Comparison of ENCODE assay signal across 1 cellular context in the genomic region with DNA sequence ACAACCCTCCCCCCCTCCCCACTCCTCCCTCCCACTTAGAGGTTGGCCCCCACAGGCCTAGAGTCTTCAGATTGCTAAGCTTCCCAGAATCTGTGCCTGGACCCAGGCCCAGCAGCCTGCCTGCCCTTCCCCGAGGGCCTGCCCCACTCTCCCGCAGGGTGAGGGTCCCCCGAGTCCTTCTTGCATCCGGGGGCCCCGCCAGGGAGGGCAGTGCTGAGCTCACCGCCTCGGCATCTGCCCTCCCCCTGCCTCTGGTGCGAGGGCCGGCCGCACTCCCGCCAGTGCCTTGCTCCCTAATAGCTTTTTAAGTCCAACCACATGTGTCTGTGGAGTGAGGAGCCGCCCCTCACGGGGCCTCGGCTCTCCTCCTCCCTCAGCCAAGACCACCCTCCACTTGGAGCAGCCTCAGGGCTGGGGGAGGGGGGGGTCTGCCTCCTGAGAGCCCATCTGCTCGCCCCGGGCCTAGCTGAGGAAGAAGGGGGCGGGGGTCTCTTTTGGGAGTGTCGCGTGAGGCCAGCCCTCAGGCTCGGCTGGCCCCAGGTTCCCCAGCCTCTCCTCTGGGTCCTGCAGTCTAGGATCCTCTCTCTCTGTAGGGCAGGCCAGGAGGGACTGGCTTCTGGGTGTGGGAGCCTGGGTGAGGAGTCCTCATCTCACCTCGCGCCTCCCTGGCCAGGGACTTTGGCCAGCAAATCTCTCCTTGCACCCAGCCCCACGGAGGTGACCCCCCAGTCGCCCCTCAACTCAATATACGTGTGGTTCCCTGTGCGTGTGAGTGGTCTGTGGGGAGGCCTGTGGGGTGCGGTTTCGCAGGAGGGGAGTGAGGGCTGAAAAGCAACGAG.
TF ChIP-seq lines count a peak whose summit lies in the region.

No MANE protein-coding gene starts in this region.

TF ChIP-seq in HepG2, 621 proteins besides CTCF, POLR2A, EP300 and RAD21 (continued from another document and continues in another):
- TF ChIP-seq, protein P1, sequence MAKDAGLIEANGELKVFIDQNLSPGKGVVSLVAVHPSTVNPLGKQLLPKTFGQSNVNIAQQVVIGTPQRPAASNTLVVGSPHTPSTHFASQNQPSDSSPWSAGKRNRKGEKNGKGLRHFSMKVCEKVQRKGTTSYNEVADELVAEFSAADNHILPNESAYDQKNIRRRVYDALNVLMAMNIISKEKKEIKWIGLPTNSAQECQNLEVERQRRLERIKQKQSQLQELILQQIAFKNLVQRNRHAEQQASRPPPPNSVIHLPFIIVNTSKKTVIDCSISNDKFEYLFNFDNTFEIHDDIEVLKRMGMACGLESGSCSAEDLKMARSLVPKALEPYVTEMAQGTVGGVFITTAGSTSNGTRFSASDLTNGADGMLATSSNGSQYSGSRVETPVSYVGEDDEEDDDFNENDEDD (CRISPR knock-in tag; IDR thresholded peaks at IDR 0.05; ENCODE audit: borderline replicate concordance): peak; percentile 63; the same call in 1 of the 2 replicates
- TF ChIP-seq MED1 (CRISPR knock-in tag; IDR thresholded peaks at IDR 0.05) (peak; percentile 33; the same call in 1 of the 2 replicates), HDAC1 (CRISPR knock-in tag; IDR thresholded peaks at IDR 0.05) (peak; percentile 18; the same call in 1 of the 2 replicates), ZNF441 (CRISPR knock-in tag; IDR thresholded peaks at IDR 0.05; ENCODE audit: borderline replicate concordance) (no peak), ZBTB7B (CRISPR knock-in tag; IDR thresholded peaks at IDR 0.05) (peak; percentile 75; the same call in 1 of the 2 replicates), GABPB1 (CRISPR knock-in tag; IDR thresholded peaks at IDR 0.05) (peak; percentile 62; the same call in 1 of the 2 replicates), GATAD2A (CRISPR knock-in tag; IDR thresholded peaks at IDR 0.05) (peak; percentile 68), ZNF652 (CRISPR knock-in tag; IDR thresholded peaks at IDR 0.05; ENCODE audit: borderline replicate concordance, low read depth) (no peak), ZNF891 (CRISPR knock-in tag; IDR thresholded peaks at IDR 0.05) (0 out of 2 replicates have a peak, but pooled peaks have one; percentile 23), ATF7-NPFF (CRISPR knock-in tag; IDR thresholded peaks at IDR 0.05; ENCODE audit: low read depth) (0 out of 2 replicates have a peak, but pooled peaks have one; percentile 4), CAMTA2 (CRISPR knock-in tag; IDR thresholded peaks at IDR 0.05; ENCODE audit: borderline replicate concordance) (0 out of 2 replicates have a peak, but pooled peaks have one; percentile 67), HOXA3 (CRISPR knock-in tag; IDR thresholded peaks at IDR 0.05) (peak; percentile 15; the same call in 1 of the 2 replicates), ETV5 (CRISPR knock-in tag; IDR thresholded peaks at IDR 0.05; ENCODE audit: borderline replicate concordance) (peak; percentile 75), ZNF839 (CRISPR knock-in tag; IDR thresholded peaks at IDR 0.05; ENCODE audit: borderline replicate concordance) (0 out of 2 replicates have a peak, but pooled peaks have one; percentile 34), ARHGAP35 (CRISPR knock-in tag; IDR thresholded peaks at IDR 0.05; ENCODE audit: borderline replicate concordance) (0 out of 2 replicates have a peak, but pooled peaks have one; percentile 34), ZNF614 (CRISPR knock-in tag; IDR thresholded peaks at IDR 0.05; ENCODE audit: borderline replicate concordance) (peak; percentile 10; the same call in 1 of the 2 replicates), PPARG (CRISPR knock-in tag; conservative IDR thresholded peaks at IDR 0.05) (0 out of 2 replicates have a peak, but pooled peaks have one; percentile 32), KMT2A (CRISPR knock-in tag; IDR thresholded peaks at IDR 0.05) (no peak), RXRA (CRISPR knock-in tag; IDR thresholded peaks at IDR 0.05) (0 out of 2 replicates have a peak, but pooled peaks have one; percentile 34), REPIN1 (CRISPR knock-in tag; IDR thresholded peaks at IDR 0.05; ENCODE audit: borderline replicate concordance, low read depth) (no peak), ZFX (CRISPR knock-in tag; IDR thresholded peaks at IDR 0.05; ENCODE audit: low read depth) (peak; percentile 57; the same call in 1 of the 2 replicates), KLF12 (CRISPR knock-in tag; IDR thresholded peaks at IDR 0.05; ENCODE audit: borderline replicate concordance) (no peak), RORA (CRISPR knock-in tag; IDR thresholded peaks at IDR 0.05) (no peak), ZSCAN25 (CRISPR knock-in tag; IDR thresholded peaks at IDR 0.05) (peak; percentile 47), MTA1 (CRISPR knock-in tag; IDR thresholded peaks at IDR 0.05; ENCODE audit: borderline replicate concordance) (peak; percentile 47; the same call in 1 of the 2 replicates)
- TF ChIP-seq, protein P2, sequence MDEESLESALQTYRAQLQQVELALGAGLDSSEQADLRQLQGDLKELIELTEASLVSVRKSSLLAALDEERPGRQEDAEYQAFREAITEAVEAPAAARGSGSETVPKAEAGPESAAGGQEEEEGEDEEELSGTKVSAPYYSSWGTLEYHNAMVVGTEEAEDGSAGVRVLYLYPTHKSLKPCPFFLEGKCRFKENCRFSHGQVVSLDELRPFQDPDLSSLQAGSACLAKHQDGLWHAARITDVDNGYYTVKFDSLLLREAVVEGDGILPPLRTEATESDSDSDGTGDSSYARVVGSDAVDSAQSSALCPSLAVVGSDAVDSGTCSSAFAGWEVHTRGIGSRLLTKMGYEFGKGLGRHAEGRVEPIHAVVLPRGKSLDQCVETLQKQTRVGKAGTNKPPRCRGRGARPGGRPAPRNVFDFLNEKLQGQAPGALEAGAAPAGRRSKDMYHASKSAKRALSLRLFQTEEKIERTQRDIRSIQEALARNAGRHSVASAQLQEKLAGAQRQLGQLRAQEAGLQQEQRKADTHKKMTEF (CRISPR knock-in tag; IDR thresholded peaks at IDR 0.05): 0 out of 2 replicates have a peak, but pooled peaks have one; percentile 17
- TF ChIP-seq, protein P3, sequence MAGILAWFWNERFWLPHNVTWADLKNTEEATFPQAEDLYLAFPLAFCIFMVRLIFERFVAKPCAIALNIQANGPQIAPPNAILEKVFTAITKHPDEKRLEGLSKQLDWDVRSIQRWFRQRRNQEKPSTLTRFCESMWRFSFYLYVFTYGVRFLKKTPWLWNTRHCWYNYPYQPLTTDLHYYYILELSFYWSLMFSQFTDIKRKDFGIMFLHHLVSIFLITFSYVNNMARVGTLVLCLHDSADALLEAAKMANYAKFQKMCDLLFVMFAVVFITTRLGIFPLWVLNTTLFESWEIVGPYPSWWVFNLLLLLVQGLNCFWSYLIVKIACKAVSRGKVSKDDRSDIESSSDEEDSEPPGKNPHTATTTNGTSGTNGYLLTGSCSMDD (CRISPR knock-in tag; IDR thresholded peaks at IDR 0.05): no peak
- TF ChIP-seq, protein P4, sequence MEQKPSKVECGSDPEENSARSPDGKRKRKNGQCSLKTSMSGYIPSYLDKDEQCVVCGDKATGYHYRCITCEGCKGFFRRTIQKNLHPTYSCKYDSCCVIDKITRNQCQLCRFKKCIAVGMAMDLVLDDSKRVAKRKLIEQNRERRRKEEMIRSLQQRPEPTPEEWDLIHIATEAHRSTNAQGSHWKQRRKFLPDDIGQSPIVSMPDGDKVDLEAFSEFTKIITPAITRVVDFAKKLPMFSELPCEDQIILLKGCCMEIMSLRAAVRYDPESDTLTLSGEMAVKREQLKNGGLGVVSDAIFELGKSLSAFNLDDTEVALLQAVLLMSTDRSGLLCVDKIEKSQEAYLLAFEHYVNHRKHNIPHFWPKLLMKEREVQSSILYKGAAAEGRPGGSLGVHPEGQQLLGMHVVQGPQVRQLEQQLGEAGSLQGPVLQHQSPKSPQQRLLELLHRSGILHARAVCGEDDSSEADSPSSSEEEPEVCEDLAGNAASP (CRISPR knock-in tag; IDR thresholded peaks at IDR 0.05; ENCODE audit: borderline replicate concordance): peak; percentile 34; the same call in 1 of the 2 replicates
- TF ChIP-seq, protein P5, sequence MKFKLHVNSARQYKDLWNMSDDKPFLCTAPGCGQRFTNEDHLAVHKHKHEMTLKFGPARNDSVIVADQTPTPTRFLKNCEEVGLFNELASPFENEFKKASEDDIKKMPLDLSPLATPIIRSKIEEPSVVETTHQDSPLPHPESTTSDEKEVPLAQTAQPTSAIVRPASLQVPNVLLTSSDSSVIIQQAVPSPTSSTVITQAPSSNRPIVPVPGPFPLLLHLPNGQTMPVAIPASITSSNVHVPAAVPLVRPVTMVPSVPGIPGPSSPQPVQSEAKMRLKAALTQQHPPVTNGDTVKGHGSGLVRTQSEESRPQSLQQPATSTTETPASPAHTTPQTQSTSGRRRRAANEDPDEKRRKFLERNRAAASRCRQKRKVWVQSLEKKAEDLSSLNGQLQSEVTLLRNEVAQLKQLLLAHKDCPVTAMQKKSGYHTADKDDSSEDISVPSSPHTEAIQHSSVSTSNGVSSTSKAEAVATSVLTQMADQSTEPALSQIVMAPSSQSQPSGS (CRISPR knock-in tag; IDR thresholded peaks at IDR 0.05): peak; percentile 56; the same call in 1 of the 2 replicates
- TF ChIP-seq, protein P6, sequence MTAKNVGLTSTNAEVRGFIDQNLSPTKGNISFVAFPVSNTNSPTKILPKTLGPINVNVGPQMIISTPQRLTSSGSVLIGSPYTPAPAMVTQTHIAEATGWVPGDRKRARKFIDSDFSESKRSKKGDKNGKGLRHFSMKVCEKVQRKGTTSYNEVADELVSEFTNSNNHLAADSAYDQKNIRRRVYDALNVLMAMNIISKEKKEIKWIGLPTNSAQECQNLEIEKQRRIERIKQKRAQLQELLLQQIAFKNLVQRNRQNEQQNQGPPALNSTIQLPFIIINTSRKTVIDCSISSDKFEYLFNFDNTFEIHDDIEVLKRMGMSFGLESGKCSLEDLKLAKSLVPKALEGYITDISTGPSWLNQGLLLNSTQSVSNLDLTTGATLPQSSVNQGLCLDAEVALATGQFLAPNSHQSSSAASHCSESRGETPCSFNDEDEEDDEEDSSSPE (CRISPR knock-in tag; IDR thresholded peaks at IDR 0.05): peak; percentile 39; the same call in 1 of the 2 replicates
- TF ChIP-seq, protein P7, sequence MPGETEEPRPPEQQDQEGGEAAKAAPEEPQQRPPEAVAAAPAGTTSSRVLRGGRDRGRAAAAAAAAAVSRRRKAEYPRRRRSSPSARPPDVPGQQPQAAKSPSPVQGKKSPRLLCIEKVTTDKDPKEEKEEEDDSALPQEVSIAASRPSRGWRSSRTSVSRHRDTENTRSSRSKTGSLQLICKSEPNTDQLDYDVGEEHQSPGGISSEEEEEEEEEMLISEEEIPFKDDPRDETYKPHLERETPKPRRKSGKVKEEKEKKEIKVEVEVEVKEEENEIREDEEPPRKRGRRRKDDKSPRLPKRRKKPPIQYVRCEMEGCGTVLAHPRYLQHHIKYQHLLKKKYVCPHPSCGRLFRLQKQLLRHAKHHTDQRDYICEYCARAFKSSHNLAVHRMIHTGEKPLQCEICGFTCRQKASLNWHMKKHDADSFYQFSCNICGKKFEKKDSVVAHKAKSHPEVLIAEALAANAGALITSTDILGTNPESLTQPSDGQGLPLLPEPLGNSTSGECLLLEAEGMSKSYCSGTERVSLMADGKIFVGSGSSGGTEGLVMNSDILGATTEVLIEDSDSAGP (CRISPR knock-in tag; IDR thresholded peaks at IDR 0.05; ENCODE audit: borderline replicate concordance): no peak; the same call in 1 of the 2 replicates
- TF ChIP-seq, protein P8, sequence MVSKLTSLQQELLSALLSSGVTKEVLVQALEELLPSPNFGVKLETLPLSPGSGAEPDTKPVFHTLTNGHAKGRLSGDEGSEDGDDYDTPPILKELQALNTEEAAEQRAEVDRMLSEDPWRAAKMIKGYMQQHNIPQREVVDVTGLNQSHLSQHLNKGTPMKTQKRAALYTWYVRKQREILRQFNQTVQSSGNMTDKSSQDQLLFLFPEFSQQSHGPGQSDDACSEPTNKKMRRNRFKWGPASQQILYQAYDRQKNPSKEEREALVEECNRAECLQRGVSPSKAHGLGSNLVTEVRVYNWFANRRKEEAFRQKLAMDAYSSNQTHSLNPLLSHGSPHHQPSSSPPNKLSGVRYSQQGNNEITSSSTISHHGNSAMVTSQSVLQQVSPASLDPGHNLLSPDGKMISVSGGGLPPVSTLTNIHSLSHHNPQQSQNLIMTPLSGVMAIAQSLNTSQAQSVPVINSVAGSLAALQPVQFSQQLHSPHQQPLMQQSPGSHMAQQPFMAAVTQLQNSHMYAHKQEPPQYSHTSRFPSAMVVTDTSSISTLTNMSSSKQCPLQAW (CRISPR knock-in tag; IDR thresholded peaks at IDR 0.05): peak; percentile 46
- TF ChIP-seq, protein P9, sequence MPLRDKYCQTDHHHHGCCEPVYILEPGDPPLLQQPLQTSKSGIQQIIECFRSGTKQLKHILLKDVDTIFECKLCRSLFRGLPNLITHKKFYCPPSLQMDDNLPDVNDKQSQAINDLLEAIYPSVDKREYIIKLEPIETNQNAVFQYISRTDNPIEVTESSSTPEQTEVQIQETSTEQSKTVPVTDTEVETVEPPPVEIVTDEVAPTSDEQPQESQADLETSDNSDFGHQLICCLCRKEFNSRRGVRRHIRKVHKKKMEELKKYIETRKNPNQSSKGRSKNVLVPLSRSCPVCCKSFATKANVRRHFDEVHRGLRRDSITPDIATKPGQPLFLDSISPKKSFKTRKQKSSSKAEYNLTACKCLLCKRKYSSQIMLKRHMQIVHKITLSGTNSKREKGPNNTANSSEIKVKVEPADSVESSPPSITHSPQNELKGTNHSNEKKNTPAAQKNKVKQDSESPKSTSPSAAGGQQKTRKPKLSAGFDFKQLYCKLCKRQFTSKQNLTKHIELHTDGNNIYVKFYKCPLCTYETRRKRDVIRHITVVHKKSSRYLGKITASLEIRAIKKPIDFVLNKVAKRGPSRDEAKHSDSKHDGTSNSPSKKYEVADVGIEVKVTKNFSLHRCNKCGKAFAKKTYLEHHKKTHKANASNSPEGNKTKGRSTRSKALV (CRISPR knock-in tag; IDR thresholded peaks at IDR 0.05): no peak
- TF ChIP-seq, protein P10, sequence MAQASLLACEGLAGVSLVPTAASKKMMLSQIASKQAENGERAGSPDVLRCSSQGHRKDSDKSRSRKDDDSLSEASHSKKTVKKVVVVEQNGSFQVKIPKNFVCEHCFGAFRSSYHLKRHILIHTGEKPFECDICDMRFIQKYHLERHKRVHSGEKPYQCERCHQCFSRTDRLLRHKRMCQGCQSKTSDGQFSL (CRISPR knock-in tag; IDR thresholded peaks at IDR 0.05): peak; percentile 37; the same call in 1 of the 2 replicates
- TF ChIP-seq, protein P11, sequence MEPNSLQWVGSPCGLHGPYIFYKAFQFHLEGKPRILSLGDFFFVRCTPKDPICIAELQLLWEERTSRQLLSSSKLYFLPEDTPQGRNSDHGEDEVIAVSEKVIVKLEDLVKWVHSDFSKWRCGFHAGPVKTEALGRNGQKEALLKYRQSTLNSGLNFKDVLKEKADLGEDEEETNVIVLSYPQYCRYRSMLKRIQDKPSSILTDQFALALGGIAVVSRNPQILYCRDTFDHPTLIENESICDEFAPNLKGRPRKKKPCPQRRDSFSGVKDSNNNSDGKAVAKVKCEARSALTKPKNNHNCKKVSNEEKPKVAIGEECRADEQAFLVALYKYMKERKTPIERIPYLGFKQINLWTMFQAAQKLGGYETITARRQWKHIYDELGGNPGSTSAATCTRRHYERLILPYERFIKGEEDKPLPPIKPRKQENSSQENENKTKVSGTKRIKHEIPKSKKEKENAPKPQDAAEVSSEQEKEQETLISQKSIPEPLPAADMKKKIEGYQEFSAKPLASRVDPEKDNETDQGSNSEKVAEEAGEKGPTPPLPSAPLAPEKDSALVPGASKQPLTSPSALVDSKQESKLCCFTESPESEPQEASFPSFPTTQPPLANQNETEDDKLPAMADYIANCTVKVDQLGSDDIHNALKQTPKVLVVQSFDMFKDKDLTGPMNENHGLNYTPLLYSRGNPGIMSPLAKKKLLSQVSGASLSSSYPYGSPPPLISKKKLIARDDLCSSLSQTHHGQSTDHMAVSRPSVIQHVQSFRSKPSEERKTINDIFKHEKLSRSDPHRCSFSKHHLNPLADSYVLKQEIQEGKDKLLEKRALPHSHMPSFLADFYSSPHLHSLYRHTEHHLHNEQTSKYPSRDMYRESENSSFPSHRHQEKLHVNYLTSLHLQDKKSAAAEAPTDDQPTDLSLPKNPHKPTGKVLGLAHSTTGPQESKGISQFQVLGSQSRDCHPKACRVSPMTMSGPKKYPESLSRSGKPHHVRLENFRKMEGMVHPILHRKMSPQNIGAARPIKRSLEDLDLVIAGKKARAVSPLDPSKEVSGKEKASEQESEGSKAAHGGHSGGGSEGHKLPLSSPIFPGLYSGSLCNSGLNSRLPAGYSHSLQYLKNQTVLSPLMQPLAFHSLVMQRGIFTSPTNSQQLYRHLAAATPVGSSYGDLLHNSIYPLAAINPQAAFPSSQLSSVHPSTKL (CRISPR knock-in tag; IDR thresholded peaks at IDR 0.05): peak; percentile 24; the same call in 1 of the 2 replicates
